Comparison of ENCODE assay signal across 13 cellular contexts in the genomic region with DNA sequence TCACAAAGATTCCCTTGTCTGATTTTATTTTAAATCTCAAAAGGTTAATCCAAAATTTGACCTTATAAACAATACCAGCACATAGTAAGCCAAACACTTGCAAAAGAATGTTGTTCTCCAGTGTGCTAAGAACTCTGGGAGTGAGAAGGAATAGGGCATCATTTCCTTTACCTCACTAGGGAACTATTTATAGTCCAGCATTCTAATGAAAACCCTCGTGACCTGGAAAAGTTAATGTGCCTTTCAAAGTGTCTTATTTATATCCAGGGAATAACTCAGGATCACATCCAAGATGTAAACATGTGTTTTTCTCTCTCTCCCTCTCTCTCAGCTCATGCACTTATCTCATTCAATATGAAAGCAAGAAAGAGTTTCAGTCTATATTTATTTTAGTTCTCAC.
DNase-seq lines count a peak whose midpoint lies in the region; ATAC-seq and TF ChIP-seq lines count a peak whose summit lies in the region.
"Had no signal": no experiment of that assay in that cellular context is flagged by ENCODE, and none has a peak within 500 bp of the region (broad histone marks: within the 10 kb centered on the region; RNA-seq: fewer than 3 reads in every experiment).

No MANE protein-coding gene starts in this region.

- no peak for ATAC-seq in GM21381 (IDR thresholded peaks at IDR 0.05; ENCODE audit: unreplicated experiment)
- ATAC-seq: left lobe of liver had no signal

- H3K4me3 ChIP-seq in ascending aorta: no peak overlapping the region
- H3K4me3 ChIP-seq in cardiac muscle cell: no peak overlapping the region
- H3K4me3 ChIP-seq in skeletal muscle cell (ENCODE audit: low read depth, low read length): no peak overlapping the region
- no peak overlapping the region for H3K4me3 ChIP-seq in esophagus squamous epithelium
- H3K4me3 ChIP-seq in Peyer's patch: no peak overlapping the region

- intact Hi-C loops in ascending aorta (cut with DNase I) (loop anchor here (2.0 kb wide), 2 partner anchors 35 to 115 kb away; a partner anchor contains a TSS), esophagus squamous epithelium (cut with DNase I) (no loop called here)

- no peaks in the 10 kb centered on the region for H3K36me3 ChIP-seq in ascending aorta
- H3K36me3 ChIP-seq in cardiac muscle cell: no peaks in the 10 kb centered on the region
- H3K36me3 ChIP-seq in esophagus squamous epithelium: no peaks in the 10 kb centered on the region
- H3K36me3 ChIP-seq in Peyer's patch: no peaks in the 10 kb centered on the region

- H3K27ac ChIP-seq in ascending aorta (peak overlapping the region; percentile 43 to 65), cardiac muscle cell (no peak overlapping the region), esophagus squamous epithelium (peak overlapping the region in 1 of 4 donors; percentile 0), Peyer's patch (peak overlapping the region in 1 of 4 donors; percentile 40)
- H3K27ac ChIP-seq: C4-2B, HL-60 had no signal

- DNase-seq in GM04504 (ENCODE audit: low read depth) (peak; percentile 50), ascending aorta (ENCODE audit: low spot score in 2 of 2) (no peak), cardiac muscle cell (ENCODE audit: low read depth in 1 of 2, low spot score in 1 of 2) (peak; percentile 21 to 54), skeletal muscle cell (ENCODE audit: low read depth) (peak; percentile 62), glutamatergic neuron (no peak), esophagus squamous epithelium (lab: John Stamatoyannopoulos, UW) (no peak), Peyer's patch (no peak)
- DNase-seq: activated CD4-positive, alpha-beta memory T cell treated with anti-CD3 and anti-CD28 coated beads, Interleukin-2, amount 10 ng/mL, durations not matched to agents 7 days and 5 days; stimulated activated CD4-positive, alpha-beta T cell treated with anti-CD3 and anti-CD28 coated beads, Interleukin-1b, Interleukin-23, amount 100 ng/mL, for 48 hours had no signal

- H3K36me3 Mint-ChIP-seq in glutamatergic neuron (ENCODE audit: unreplicated experiment): no peaks in the 10 kb centered on the region

- no peak for TF ChIP-seq POLR2A in esophagus squamous epithelium (IDR thresholded peaks at IDR 0.05)
- no peak for TF ChIP-seq POLR2A in Peyer's patch (IDR thresholded peaks at IDR 0.05)

- H3K4me1 Mint-ChIP-seq in glutamatergic neuron (ENCODE audit: low read depth, unreplicated experiment): no peaks in the 10 kb centered on the region

- H3K27me3 Mint-ChIP-seq in glutamatergic neuron (ENCODE audit: unreplicated experiment): no peaks in the 10 kb centered on the region
- H3K27me3 Mint-ChIP-seq: activated CD4-positive, alpha-beta memory T cell treated with anti-CD3 and anti-CD28 coated beads, Interleukin-2, amount 10 ng/mL, durations not matched to agents 7 days and 5 days had no signal

- no peak for TF ChIP-seq CTCF in ascending aorta (IDR thresholded peaks at IDR 0.05)
- no peak for TF ChIP-seq CTCF in cardiac muscle cell (IDR thresholded peaks at IDR 0.05; ENCODE audit: low read depth, low read length)
- no peak for TF ChIP-seq CTCF in glutamatergic neuron (IDR thresholded peaks at IDR 0.05; ENCODE audit: partially characterized antibody, unreplicated experiment)
- no peak for TF ChIP-seq CTCF in esophagus squamous epithelium (IDR thresholded peaks at IDR 0.05)
- no peak for TF ChIP-seq CTCF in Peyer's patch (IDR thresholded peaks at IDR 0.05)

- 52 to 54% methylated on average over 1 of the region's 1 CpG for WGBS in esophagus squamous epithelium, 2 donors

- no peak overlapping the region for H3K4me3 Mint-ChIP-seq in glutamatergic neuron (ENCODE audit: unreplicated experiment)
- H3K4me3 Mint-ChIP-seq: activated CD4-positive, alpha-beta memory T cell treated with anti-CD3 and anti-CD28 coated beads, Interleukin-2, amount 10 ng/mL, durations not matched to agents 7 days and 5 days had no signal

- peaks cover 0 to 13% of the 10 kb centered on the region in 2 donors for H3K4me1 ChIP-seq in ascending aorta
- peaks cover 3% of the 10 kb centered on the region for H3K4me1 ChIP-seq in cardiac muscle cell (ENCODE audit: low read depth)
- H3K4me1 ChIP-seq in esophagus squamous epithelium: peaks cover 0 to 12% (median 5%) of the 10 kb centered on the region in 3 donors
- H3K4me1 ChIP-seq in Peyer's patch: no peaks in the 10 kb centered on the region

- H3K27me3 ChIP-seq in ascending aorta: no peaks in the 10 kb centered on the region
- H3K27me3 ChIP-seq in cardiac muscle cell: no peaks in the 10 kb centered on the region
- no peaks in the 10 kb centered on the region for H3K27me3 ChIP-seq in esophagus squamous epithelium
- no peaks in the 10 kb centered on the region for H3K27me3 ChIP-seq in Peyer's patch

- H3K9me3 ChIP-seq in ascending aorta: no peaks in the 10 kb centered on the region
- no peaks in the 10 kb centered on the region for H3K9me3 ChIP-seq in cardiac muscle cell (ENCODE audit: low read depth)
- H3K9me3 ChIP-seq in esophagus squamous epithelium: no peaks in the 10 kb centered on the region
- H3K9me3 ChIP-seq in Peyer's patch: no peaks in the 10 kb centered on the region

- H3K9me3 Mint-ChIP-seq in glutamatergic neuron (ENCODE audit: unreplicated experiment): no peaks in the 10 kb centered on the region

- H3K27ac Mint-ChIP-seq in glutamatergic neuron (ENCODE audit: unreplicated experiment): no peak overlapping the region

Comparison
In these comparisons a context has a peak if more than half of its experiments do, and no peak if none do; other contexts are left out.
1. DNase-seq: peak in GM04504 (single experiment), cardiac muscle cell (2 of 2) and skeletal muscle cell (single experiment); none in ascending aorta (0 of 2), glutamatergic neuron (single experiment), esophagus squamous epithelium (single experiment) and Peyer's patch (0 of 3).